Comparison of ENCODE assay signal across 8 cellular contexts in the genomic region with DNA sequence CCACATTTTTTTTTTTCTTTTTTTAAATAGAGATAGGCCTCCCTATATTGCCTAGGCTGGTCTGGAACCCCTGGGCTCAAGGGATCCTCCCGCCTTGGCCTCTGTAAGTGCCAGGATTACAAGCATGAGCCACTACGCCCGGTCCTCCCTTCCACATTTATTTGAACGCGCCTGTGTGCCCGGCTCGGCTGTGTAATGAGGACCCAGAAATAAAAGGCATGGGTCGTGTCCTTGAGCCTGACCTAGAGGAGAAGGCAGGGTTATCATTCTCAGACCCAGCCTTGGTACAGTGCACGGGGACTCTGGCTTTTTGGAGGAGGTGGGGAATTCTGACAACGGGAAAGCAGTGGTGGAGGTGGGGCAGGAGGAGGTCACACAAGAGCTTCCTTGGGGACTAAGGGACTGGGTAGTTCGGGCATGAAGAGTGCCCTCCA. TPM values are rescaled to one million over a fixed set of nuclear protein-coding genes. Genes with fewer than 3 reads are reported as not detected.
DNase-seq lines count a peak whose midpoint lies in the region; ATAC-seq and TF ChIP-seq lines count a peak whose summit lies in the region.

No MANE protein-coding gene starts in this region.

- H3K4me3 Mint-ChIP-seq in Caco-2 (ENCODE audit: unreplicated experiment) (peak overlapping the region; percentile 97), type B pancreatic cell (peak overlapping the region; percentile 97)
- peak overlapping the region; percentile 88 to 98 for H3K4me3 Mint-ChIP-seq in activated T-cell treated with anti-CD3 and anti-CD28 coated beads, Interleukin-2, amount 50 U/mL, for 72 hours

- H3K36me3 Mint-ChIP-seq in Caco-2 (ENCODE audit: insufficient read depth, unreplicated experiment) (peaks cover 31% of the 10 kb centered on the region), type B pancreatic cell (no peaks in the 10 kb centered on the region)
- H3K36me3 Mint-ChIP-seq in activated T-cell treated with anti-CD3 and anti-CD28 coated beads, Interleukin-2, amount 50 U/mL, for 72 hours (ENCODE audit: insufficient read depth in 2 of 2): peaks cover 5% of the 10 kb centered on the region in 2 donors

- H3K9me3 ChIP-seq in Caco-2: no peaks in the 10 kb centered on the region

- BruUV-seq in Caco-2 (replicated peaks; lab: Mats Ljungman, UMichigan): no TSS peak

- intact Hi-C loops in Caco-2 (cut with micrococcal nuclease; ENCODE audit: unreplicated experiment): loop anchor here (5.0 kb wide), 2 partner anchors 97 to 272 kb away; no protein-coding TSS in a partner anchor

- ATAC-seq in activated T-cell treated with anti-CD3 and anti-CD28 coated beads, Interleukin-2, amount 50 U/mL, for 72 hours (replicated peaks in 1 of 2): no peak
- no peak for ATAC-seq in HG02763 (IDR thresholded peaks at IDR 0.05; ENCODE audit: unreplicated experiment)

- POLR2A ChIA-PET in Caco-2 (lab: Charles Lee): interaction anchor here (0.7 to 0.9 kb wide), 2 partner anchors 249 to 546 kb away, joined by 3 to 4 read pairs; no protein-coding TSS in a partner anchor

- H3K4me3 ChIP-seq in Caco-2 (ENCODE audit: low read depth, low read length): peak overlapping the region; percentile 78

- DNase-seq in Caco-2 (no peak), HuH-7 (ENCODE audit: low spot score) (peak; percentile 46), kidney glomerular epithelial cell (lab: John Stamatoyannopoulos, UW) (peak; percentile 4), type B pancreatic cell (ENCODE audit: extremely low spot score, unreplicated experiment) (no peak), NCI-H2107 treated with DMSO at 0.1 percent for 48 hours (lab: John Stamatoyannopoulos, UW; ENCODE audit: unreplicated experiment) (no peak), COLO829 (ENCODE audit: low spot score) (no peak)
- peak in 1 of 2 donors; percentile 13 for DNase-seq in activated T-cell treated with anti-CD3 and anti-CD28 coated beads, Interleukin-2, amount 50 U/mL, for 72 hours

- H3K27me3 ChIP-seq in Caco-2 (replicated peaks; ENCODE audit: control insufficient read depth, insufficient read depth, low read length): no peaks in the 10 kb centered on the region

- H3K4me1 ChIP-seq in Caco-2: peaks cover 14% of the 10 kb centered on the region; the same call in 1 of the 2 replicates

- H3K27me3 Mint-ChIP-seq in Caco-2 (ENCODE audit: insufficient read depth, unreplicated experiment): no peaks in the 10 kb centered on the region
- no peaks in the 10 kb centered on the region for H3K27me3 Mint-ChIP-seq in activated T-cell treated with anti-CD3 and anti-CD28 coated beads, Interleukin-2, amount 50 U/mL, for 72 hours (ENCODE audit: low read depth)
- H3K27me3 Mint-ChIP-seq in type B pancreatic cell: no peaks in the 10 kb centered on the region

- CTCF ChIA-PET in Caco-2 (lab: Charles Lee): no interaction called here

- peaks cover 2% of the 10 kb centered on the region; the same call in 1 of the 2 replicates for H3K36me3 ChIP-seq in Caco-2 (ENCODE audit: control insufficient read depth, insufficient read depth, low read length)

- no peak for TF ChIP-seq CTCF in Caco-2 (IDR thresholded peaks at IDR 0.05; ENCODE audit: insufficient read depth in 1 of 2, low read depth in 1 of 2, low read length in 1 of 2, severe bottlenecking in 1 of 2, unreplicated experiment in 1 of 2)
- TF ChIP-seq CTCF in type B pancreatic cell (conservative IDR thresholded peaks at IDR 0.05): no peak

- peaks cover 19% of the 10 kb centered on the region for H3K4me1 Mint-ChIP-seq in Caco-2 (ENCODE audit: low read depth, unreplicated experiment)
- peaks cover 30% of the 10 kb centered on the region for H3K4me1 Mint-ChIP-seq in activated T-cell treated with anti-CD3 and anti-CD28 coated beads, Interleukin-2, amount 50 U/mL, for 72 hours (ENCODE audit: low read depth)
- peaks cover 13% of the 10 kb centered on the region for H3K4me1 Mint-ChIP-seq in type B pancreatic cell (ENCODE audit: unreplicated experiment)

- H3K9me3 Mint-ChIP-seq in Caco-2 (ENCODE audit: unreplicated experiment) (no peaks in the 10 kb centered on the region), type B pancreatic cell (no peaks in the 10 kb centered on the region)
- H3K9me3 Mint-ChIP-seq in activated T-cell treated with anti-CD3 and anti-CD28 coated beads, Interleukin-2, amount 50 U/mL, for 72 hours: no peaks in the 10 kb centered on the region

- H3K27ac Mint-ChIP-seq in Caco-2 (ENCODE audit: unreplicated experiment): peak overlapping the region; percentile 98
- peak overlapping the region; percentile 97 for H3K27ac Mint-ChIP-seq in activated T-cell treated with anti-CD3 and anti-CD28 coated beads, Interleukin-2, amount 50 U/mL, for 72 hours
- peak overlapping the region; percentile 4 for H3K27ac Mint-ChIP-seq in type B pancreatic cell

RNA-seq across cellular contexts. Expression of a gene that starts 0.8 kb away (rescaled TPM):
- total RNA-seq in Caco-2 (2022): 130 and 145 TPM in 2 replicates
- 10 to 100 TPM; 87.2 to 96.3 TPM for total RNA-seq in activated T-cell treated with anti-CD3 and anti-CD28 coated beads, Interleukin-2, amount 50 U/mL, for 72 hours
- total RNA-seq in type B pancreatic cell (ENCODE audit: low replicate concordance): 30.6 and 141 TPM in 2 replicates

RNA-seq across cellular contexts. Expression of a gene that starts 52.4 kb away (rescaled TPM):
- total RNA-seq in Caco-2 (2022): 103 and 108 TPM in 2 replicates
- 10 to 100 TPM; 13.5 to 23.5 TPM for total RNA-seq in activated T-cell treated with anti-CD3 and anti-CD28 coated beads, Interleukin-2, amount 50 U/mL, for 72 hours
- total RNA-seq in type B pancreatic cell (ENCODE audit: low replicate concordance): 29.2 and 32.3 TPM in 2 replicates

Comparison
In these comparisons a context has a peak if more than half of its experiments do, and no peak if none do; other contexts are left out.
1. DNase-seq: peak in HuH-7 (single experiment) and kidney glomerular epithelial cell (single experiment); none in Caco-2 (0 of 2), type B pancreatic cell (single experiment), NCI-H2107 treated with DMSO at 0.1 percent for 48 hours (single experiment) and COLO829 (single experiment).
2. H3K27ac Mint-ChIP-seq: peak in every context shown above with its lines; median percentile 98 in Caco-2; 97 in activated T-cell treated with anti-CD3 and anti-CD28 coated beads, Interleukin-2, amount 50 U/mL, for 72 hours; 4 in type B pancreatic cell.
3. Peak in every context shown above with its lines, with median percentiles within 50 percentile points of each other: H3K4me3 Mint-ChIP-seq.